ENCODE assay signal across 8 cellular contexts in genomic region chr22:35299717-35300497, GRCh38. TPM values are rescaled to one million over a fixed set of nuclear protein-coding genes. Genes with fewer than 3 reads are reported as not detected.
DNase-seq lines count a peak whose midpoint lies in the region; ATAC-seq and TF ChIP-seq lines count a peak whose summit lies in the region.

Gene TOM1 (plus strand): TSS chr22:35299894. CDS start chr22:35299929, 35 bp downstream.

- DNase-seq in CD4-positive, alpha-beta memory T cell: peak; percentile 97 to 100 (median 98)
- peak; percentile 94 for DNase-seq in HS-27A (ENCODE audit: low read depth)
- DNase-seq in NK-92 (lab: John Stamatoyannopoulos, UW; ENCODE audit: unreplicated experiment): peak; percentile 71
- DNase-seq in activated CD8-positive, alpha-beta memory T cell treated with anti-CD3 and anti-CD28 coated beads for 1 hour (ENCODE audit: extremely low read depth in 1 of 2, low read depth in 1 of 2): peak; percentile 94 to 98
- DNase-seq in effector CD4-positive, alpha-beta T cell: peak; percentile 96
- DNase-seq in lower lobe of right lung: peak; percentile 98
- DNase-seq in stimulated activated CD4-positive, alpha-beta T cell treated with anti-CD3 and anti-CD28 coated beads, TNF-alpha, amount 100 ng/mL, for 24 hours (ENCODE audit: low read depth in 3 of 3): peak; percentile 92 to 95 (median 94)

- POLR2A ChIA-PET in CD4-positive, alpha-beta memory T cell (lab: Charles Lee; ENCODE audit: partially characterized antibody): interaction anchor here (0.9 to 3.1 kb wide), 17 partner anchors 10 to 361 kb away, joined by 3 to 55 read pairs (median 4); partner anchors contain the start of genes APOL6, HMGXB4 and MCM5

- CTCF ChIA-PET in CD4-positive, alpha-beta memory T cell (lab: Charles Lee; ENCODE audit: partially characterized antibody): interaction anchor here (0.6 to 3.7 kb wide), 13 partner anchors 11 to 1188 kb away, joined by 3 to 26 read pairs (median 3); partner anchors contain the start of gene HMGXB4

- H3K9me3 Mint-ChIP-seq in CD4-positive, alpha-beta memory T cell: peaks cover 0 to 1% (median 0%) of the 10 kb centered on the region in 8 donors

- no peaks in the 10 kb centered on the region for H3K27me3 ChIP-seq in CD4-positive, alpha-beta memory T cell (ENCODE audit: insufficient read depth, low read length)
- no peaks in the 10 kb centered on the region for H3K27me3 ChIP-seq in lower lobe of right lung (ENCODE audit: low read depth)

- H3K4me1 Mint-ChIP-seq in CD4-positive, alpha-beta memory T cell: peaks cover 21 to 51% (median 35%) of the 10 kb centered on the region in 4 donors

- peak within 1 kb of the TSS; percentile 98 to 100 (median 100) for H3K27ac Mint-ChIP-seq in CD4-positive, alpha-beta memory T cell

- no peak for TF ChIP-seq CTCF in lower lobe of right lung (IDR thresholded peaks at IDR 0.05)

- ATAC-seq in GM19467 (IDR thresholded peaks at IDR 0.05; ENCODE audit: unreplicated experiment) (peak; percentile 95), lower lobe of right lung (peak; percentile 97)

- intact Hi-C loops in CD4-positive, alpha-beta memory T cell (cut with micrococcal nuclease): loop anchor here (1.0 to 10.0 kb wide), 4 partner anchors 30 to 1475 kb away; partner anchors contain the start of genes HMGXB4, IFT27 and MCM5
- intact Hi-C loops in lower lobe of right lung (cut with DNase I): no loop called here

- H3K36me3 Mint-ChIP-seq in CD4-positive, alpha-beta memory T cell: peaks cover 13 to 25% of the 10 kb centered on the region in 2 donors

- H3K4me3 Mint-ChIP-seq in CD4-positive, alpha-beta memory T cell: peak within 1 kb of the TSS; percentile 94 to 100 (median 96)

- peaks cover 0 to 1% of the 10 kb centered on the region in 2 donors for H3K27me3 Mint-ChIP-seq in CD4-positive, alpha-beta memory T cell

- peaks cover 26% of the 10 kb centered on the region for H3K4me1 ChIP-seq in CD4-positive, alpha-beta memory T cell (ENCODE audit: insufficient read depth, low read length)
- H3K4me1 ChIP-seq in lower lobe of right lung: peaks cover 33% of the 10 kb centered on the region

- peak within 1 kb of the TSS; percentile 53 to 90 for H3K4me3 ChIP-seq in CD4-positive, alpha-beta memory T cell (ENCODE audit: low read length in 2 of 2)
- H3K4me3 ChIP-seq in lower lobe of right lung: peak within 1 kb of the TSS; percentile 66

- peak within 1 kb of the TSS; percentile 96 for H3K27ac ChIP-seq in CD4-positive, alpha-beta memory T cell (ENCODE audit: low read depth, low read length)
- peak within 1 kb of the TSS; percentile 92 for H3K27ac ChIP-seq in lower lobe of right lung

- no peaks in the 10 kb centered on the region for H3K9me3 ChIP-seq in CD4-positive, alpha-beta memory T cell (ENCODE audit: control insufficient read depth in 1 of 2, low read length in 2 of 2)
- H3K9me3 ChIP-seq in lower lobe of right lung: no peaks in the 10 kb centered on the region

- H3K36me3 ChIP-seq in CD4-positive, alpha-beta memory T cell (ENCODE audit: insufficient read depth, low read length): no peaks in the 10 kb centered on the region
- peaks cover 4% of the 10 kb centered on the region for H3K36me3 ChIP-seq in lower lobe of right lung

RNA-seq across cellular contexts. Expression of gene TOM1, which starts in this region (rescaled TPM):
- 10 to 100 TPM; 76.1 to 82.2 TPM for total RNA-seq in CD4-positive, alpha-beta memory T cell
- polyA plus RNA-seq in CD4-positive, alpha-beta memory T cell: 10 to 100 TPM; 55.7 to 56.0 TPM
- total RNA-seq in lower lobe of right lung: 70.3 TPM

Comparison
In these comparisons a context has a peak if more than half of its experiments do, and no peak if none do; other contexts are left out.
1. Peak in every context shown above with its lines: DNase-seq, ATAC-seq, H3K4me3 ChIP-seq and H3K27ac ChIP-seq.